Comparison of ENCODE assay signal across 1 cellular context in the genomic region with DNA sequence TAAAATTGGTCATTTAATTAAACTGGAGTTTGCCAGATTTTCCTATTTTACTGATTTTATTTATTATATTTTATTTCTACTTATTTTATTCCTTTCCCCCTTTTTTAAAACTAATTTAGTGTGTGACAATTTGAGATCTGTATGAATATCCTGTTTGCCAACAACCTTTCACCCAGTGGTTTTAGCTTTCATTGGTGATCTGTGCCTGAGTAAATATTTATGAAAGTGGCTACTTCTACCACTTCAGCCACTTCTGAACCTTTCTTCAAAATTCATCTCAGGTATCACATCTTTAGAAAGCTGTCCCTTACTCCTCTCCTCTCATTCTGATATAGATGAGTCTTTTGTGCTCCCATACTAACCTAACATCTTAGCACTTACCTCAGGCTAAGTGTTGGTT. TPM values are rescaled to one million over a fixed set of nuclear protein-coding genes. Genes with fewer than 3 reads are reported as not detected.
"Had no signal": no experiment of that assay in that cellular context is flagged by ENCODE, and none has a peak within 500 bp of the region (broad histone marks: within the 10 kb centered on the region; RNA-seq: fewer than 3 reads in every experiment).

No MANE protein-coding gene starts in this region.

RNA-seq across cellular contexts. Expression of a gene that starts 18.3 kb away (rescaled TPM):
- total RNA-seq: NCI-H460 had no signal
